Comparison of ENCODE assay signal across 2 cellular contexts in the genomic region with DNA sequence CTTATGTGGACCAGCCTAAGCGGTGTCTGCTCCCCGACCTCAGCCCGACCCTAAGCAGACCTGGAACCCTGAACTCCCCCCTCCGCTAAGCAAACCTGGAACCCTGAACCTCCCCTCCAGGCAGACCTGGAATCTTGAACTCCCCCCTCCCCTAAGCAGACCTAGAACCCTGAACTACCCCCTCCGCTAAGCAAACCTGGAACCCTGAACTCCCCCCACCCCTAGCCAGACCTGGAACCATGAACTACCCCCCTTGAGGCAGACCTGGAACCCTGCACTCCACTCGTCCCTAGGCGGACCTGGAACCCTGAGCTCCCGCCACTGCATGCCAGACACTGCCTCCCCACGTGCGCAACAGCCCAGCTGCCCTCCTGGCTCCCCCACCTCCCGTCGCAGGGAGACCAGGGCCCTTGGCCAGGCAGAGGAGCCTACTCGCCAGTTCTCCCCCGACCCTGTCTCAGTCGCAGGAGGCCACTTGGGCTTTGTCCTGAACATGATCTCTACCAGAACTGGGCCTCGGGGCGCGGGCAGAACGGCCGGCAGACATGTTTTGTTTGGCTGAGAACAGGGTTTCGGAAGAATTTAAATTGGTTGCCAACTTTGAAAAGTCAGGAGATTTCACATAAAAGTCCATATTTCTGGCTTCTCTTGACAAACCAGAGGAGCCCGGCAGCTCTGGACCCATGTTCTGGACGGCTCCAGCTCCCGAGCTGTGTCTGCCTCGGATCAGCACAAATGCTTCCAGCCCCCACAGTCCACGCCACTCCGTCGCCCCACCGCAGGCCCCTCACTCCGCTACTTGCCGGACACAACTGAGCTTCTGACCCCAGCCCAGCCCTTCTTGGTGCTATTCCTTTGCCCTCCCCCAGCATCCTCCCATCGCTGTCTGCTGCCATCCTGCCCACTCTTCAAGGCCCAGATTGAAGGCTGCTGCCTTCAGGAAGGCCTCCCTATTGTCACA.
TF ChIP-seq lines count a peak whose summit lies in the region.

No MANE protein-coding gene starts in this region.

TF ChIP-seq in SK-N-SH, 30 proteins besides CTCF, POLR2A, EP300 and RAD21 (continued from another document):
- TF ChIP-seq, protein P1, sequence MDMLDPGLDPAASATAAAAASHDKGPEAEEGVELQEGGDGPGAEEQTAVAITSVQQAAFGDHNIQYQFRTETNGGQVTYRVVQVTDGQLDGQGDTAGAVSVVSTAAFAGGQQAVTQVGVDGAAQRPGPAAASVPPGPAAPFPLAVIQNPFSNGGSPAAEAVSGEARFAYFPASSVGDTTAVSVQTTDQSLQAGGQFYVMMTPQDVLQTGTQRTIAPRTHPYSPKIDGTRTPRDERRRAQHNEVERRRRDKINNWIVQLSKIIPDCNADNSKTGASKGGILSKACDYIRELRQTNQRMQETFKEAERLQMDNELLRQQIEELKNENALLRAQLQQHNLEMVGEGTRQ (IDR thresholded peaks at IDR 0.05; ENCODE audit: borderline replicate concordance, low read depth, low read length) = no peak
- no peak for TF ChIP-seq TAF1 (IDR thresholded peaks at IDR 0.05; ENCODE audit: borderline replicate concordance, low read depth, low read length)
- TF ChIP-seq, protein P2, sequence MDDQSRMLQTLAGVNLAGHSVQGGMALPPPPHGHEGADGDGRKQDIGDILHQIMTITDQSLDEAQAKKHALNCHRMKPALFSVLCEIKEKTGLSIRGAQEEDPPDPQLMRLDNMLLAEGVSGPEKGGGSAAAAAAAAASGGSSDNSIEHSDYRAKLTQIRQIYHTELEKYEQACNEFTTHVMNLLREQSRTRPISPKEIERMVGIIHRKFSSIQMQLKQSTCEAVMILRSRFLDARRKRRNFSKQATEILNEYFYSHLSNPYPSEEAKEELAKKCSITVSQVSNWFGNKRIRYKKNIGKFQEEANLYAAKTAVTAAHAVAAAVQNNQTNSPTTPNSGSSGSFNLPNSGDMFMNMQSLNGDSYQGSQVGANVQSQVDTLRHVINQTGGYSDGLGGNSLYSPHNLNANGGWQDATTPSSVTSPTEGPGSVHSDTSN (IDR thresholded peaks at IDR 0.05) = no peak
- TF ChIP-seq SMC3 (IDR thresholded peaks at IDR 0.05; ENCODE audit: low read depth, low read length) = no peak
- no peak for TF ChIP-seq MEF2A (IDR thresholded peaks at IDR 0.05; ENCODE audit: borderline replicate concordance, low read depth)
- TF ChIP-seq GABPA (IDR thresholded peaks at IDR 0.05; ENCODE audit: low read depth) = no peak
- no peak for TF ChIP-seq RCOR1 (IDR thresholded peaks at IDR 0.05; ENCODE audit: low read length)
- no peak for TF ChIP-seq SIN3A (IDR thresholded peaks at IDR 0.05; ENCODE audit: borderline replicate concordance, low read depth, low read length)
- TF ChIP-seq RXRA (IDR thresholded peaks at IDR 0.05; ENCODE audit: borderline replicate concordance, low read depth) = no peak
- TF ChIP-seq EZH2phosphoT487 (IDR thresholded peaks at IDR 0.05; ENCODE audit: borderline replicate concordance, low read depth) = no peak

TF ChIP-seq in SK-N-SH treated with all-trans-retinoic acid at 6 μM for 48 hours, 23 proteins besides CTCF, POLR2A, EP300 and RAD21:
- TF ChIP-seq, protein P3, sequence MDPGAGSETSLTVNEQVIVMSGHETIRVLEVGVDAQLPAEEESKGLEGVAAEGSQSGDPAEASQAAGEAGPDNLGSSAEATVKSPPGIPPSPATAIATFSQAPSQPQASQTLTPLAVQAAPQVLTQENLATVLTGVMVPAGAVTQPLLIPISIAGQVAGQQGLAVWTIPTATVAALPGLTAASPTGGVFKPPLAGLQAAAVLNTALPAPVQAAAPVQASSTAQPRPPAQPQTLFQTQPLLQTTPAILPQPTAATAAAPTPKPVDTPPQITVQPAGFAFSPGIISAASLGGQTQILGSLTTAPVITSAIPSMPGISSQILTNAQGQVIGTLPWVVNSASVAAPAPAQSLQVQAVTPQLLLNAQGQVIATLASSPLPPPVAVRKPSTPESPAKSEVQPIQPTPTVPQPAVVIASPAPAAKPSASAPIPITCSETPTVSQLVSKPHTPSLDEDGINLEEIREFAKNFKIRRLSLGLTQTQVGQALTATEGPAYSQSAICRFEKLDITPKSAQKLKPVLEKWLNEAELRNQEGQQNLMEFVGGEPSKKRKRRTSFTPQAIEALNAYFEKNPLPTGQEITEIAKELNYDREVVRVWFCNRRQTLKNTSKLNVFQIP (CRISPR knock-in tag; IDR thresholded peaks at IDR 0.05; ENCODE audit: borderline replicate concordance, low read depth) = no peak
- TF ChIP-seq RARB (CRISPR knock-in tag; IDR thresholded peaks at IDR 0.05) = no peak
